ENCODE assay signal across 9 cellular contexts in the genomic region with DNA sequence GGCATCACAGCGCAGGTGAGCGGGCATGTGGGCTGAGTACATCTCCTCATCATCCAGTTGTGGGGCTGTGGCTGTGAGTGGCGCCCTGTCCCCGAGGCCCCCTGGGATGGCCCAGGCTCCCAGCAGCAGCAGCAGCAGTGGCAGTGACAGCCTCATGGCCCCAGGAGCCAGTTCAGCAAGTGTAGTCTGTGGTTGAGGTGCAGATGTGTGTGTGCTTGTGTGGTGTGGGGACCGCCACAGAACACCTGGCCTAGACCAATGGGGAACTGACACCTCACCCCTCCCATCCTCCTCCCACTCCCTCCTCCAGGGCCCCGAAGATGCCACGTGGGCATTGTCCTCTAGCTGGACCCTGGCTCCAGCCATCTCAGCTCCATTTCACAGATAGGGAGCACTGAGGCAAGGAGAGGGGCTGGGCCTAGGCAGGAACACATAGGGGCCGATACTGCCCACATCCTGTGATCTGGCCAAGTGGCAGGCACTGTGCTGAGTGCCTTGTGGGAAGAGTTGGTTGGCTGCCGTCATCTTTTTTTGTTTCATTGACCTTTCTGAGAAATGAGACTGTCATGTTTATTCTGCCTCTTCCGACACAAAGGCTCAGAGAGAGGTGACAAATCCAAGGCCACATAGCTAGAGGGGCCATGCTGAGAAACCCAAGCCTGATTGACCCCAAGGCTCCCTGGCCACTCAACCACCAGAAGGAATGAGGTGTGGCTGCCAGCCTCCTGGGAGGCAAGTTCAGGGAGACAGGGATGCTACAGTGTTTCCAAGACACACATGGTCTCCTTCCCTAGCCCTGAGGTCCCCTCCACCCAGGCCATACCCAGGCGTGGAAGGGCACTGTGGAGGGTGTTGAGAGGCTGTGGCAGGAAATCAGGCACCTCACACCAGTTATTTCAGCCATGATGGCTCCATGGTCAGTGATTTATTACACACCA. TPM values are rescaled to one million over a fixed set of nuclear protein-coding genes. Genes with fewer than 3 reads are reported as not detected.
DNase-seq lines count a peak whose midpoint lies in the region; ATAC-seq and TF ChIP-seq lines count a peak whose summit lies in the region.
"Had no signal": no experiment of that assay in that cellular context is flagged by ENCODE, and none has a peak within 500 bp of the region (broad histone marks: within the 10 kb centered on the region; RNA-seq: fewer than 3 reads in every experiment).

A gene with protein sequence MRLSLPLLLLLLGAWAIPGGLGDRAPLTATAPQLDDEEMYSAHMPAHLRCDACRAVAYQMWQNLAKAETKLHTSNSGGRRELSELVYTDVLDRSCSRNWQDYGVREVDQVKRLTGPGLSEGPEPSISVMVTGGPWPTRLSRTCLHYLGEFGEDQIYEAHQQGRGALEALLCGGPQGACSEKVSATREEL (minus strand): TSS at position 213 of the 938 bp plus-strand sequence. CDS start 57 bp downstream, at position 156.

- peak within 1 kb of the TSS; percentile 98 for H3K27ac Mint-ChIP-seq in HFFc6

- DNase-seq in HFFc6 (no peak), PC-9 (no peak), COLO829 (ENCODE audit: low spot score) (no peak), NCI-H748 treated with DMSO at 0.1 percent for 48 hours (lab: John Stamatoyannopoulos, UW) (no peak), NCI-H82 treated with DMSO at 0.1 percent for 48 hours (lab: John Stamatoyannopoulos, UW; ENCODE audit: unreplicated experiment) (no peak)
- DNase-seq in central memory CD4-positive, alpha-beta T cell: peak; percentile 71
- peak; percentile 63 to 81 for DNase-seq in stimulated activated CD8-positive, alpha-beta memory T cell treated with anti-CD3 and anti-CD28 coated beads, Interleukin-7, amount 100 ng/mL, for 48 hours (ENCODE audit: extremely low read depth in 1 of 2, low read depth in 1 of 2)

- no peak within 1 kb of the TSS for H2AFZ ChIP-seq in PC-9

- no peaks in the 10 kb centered on the region for H3K9me2 ChIP-seq in PC-9 (ENCODE audit: insufficient read depth)

- POLR2A ChIA-PET in PC-9 (lab: Charles Lee; ENCODE audit: unreplicated experiment): no interaction called here

- peak within 1 kb of the TSS; percentile 69 for H3K4me2 ChIP-seq in PC-9

- CTCF ChIA-PET in PC-9 (lab: Charles Lee): interaction anchor here (0.8 kb wide), 1 partner anchor 8 kb away, joined by 12 read pairs; no protein-coding TSS in a partner anchor

- TF ChIP-seq CTCF in HFFc6 (IDR thresholded peaks at IDR 0.05) (no peak), PC-9 (conservative IDR thresholded peaks at IDR 0.05) (no peak)

- H3K27me3 Mint-ChIP-seq in HFFc6 (ENCODE audit: insufficient read depth): peaks cover 3% of the 10 kb centered on the region

- peaks cover 5% of the 10 kb centered on the region; the same call in 1 of the 2 replicates for H3K9me3 Mint-ChIP-seq in HFFc6

- peaks cover 40% of the 10 kb centered on the region for H3K4me1 ChIP-seq in PC-9 (replicated peaks; ENCODE audit: insufficient read depth)

- no TSS peak for BruUV-seq in PC-9 (replicated peaks; lab: Mats Ljungman, UMichigan)

- no peak within 1 kb of the TSS for H3K4me3 Mint-ChIP-seq in HFFc6

- H3K79me2 ChIP-seq in PC-9 (ENCODE audit: low read depth): no peaks in the 10 kb centered on the region

- H3K27me3 ChIP-seq in PC-9 (ENCODE audit: insufficient read depth, low read depth): no peaks in the 10 kb centered on the region

- H3K36me3 ChIP-seq in PC-9 (ENCODE audit: low read depth): no peaks in the 10 kb centered on the region

- no peaks in the 10 kb centered on the region for H4K20me1 ChIP-seq in PC-9 (ENCODE audit: insufficient read depth)

- peak within 1 kb of the TSS; percentile 93 for H3K27ac ChIP-seq in PC-9

- H3K4me3 ChIP-seq in PC-9: no peak within 1 kb of the TSS

- peak; percentile 43 for ATAC-seq in GM18517 (IDR thresholded peaks at IDR 0.05; ENCODE audit: unreplicated experiment)

- peaks cover 37% of the 10 kb centered on the region for H3F3A ChIP-seq in PC-9 (ENCODE audit: insufficient read depth, low read depth)

- intact Hi-C loops in PC-9 (cut with micrococcal nuclease; ENCODE audit: unreplicated experiment): loop anchor here (5.0 kb wide), 1 partner anchor 48 kb away; a partner anchor contains a TSS

- peaks cover 7% of the 10 kb centered on the region for H3K36me3 Mint-ChIP-seq in HFFc6 (ENCODE audit: low read depth)

- no peaks in the 10 kb centered on the region for H3K9me3 ChIP-seq in PC-9 (ENCODE audit: insufficient read depth, low read depth)

- H3K4me1 Mint-ChIP-seq in HFFc6 (ENCODE audit: low read depth): peaks cover 36% of the 10 kb centered on the region

RNA-seq across cellular contexts. Expression of the gene that starts here (rescaled TPM):
- under 1 TPM in 2 of 6 experiments, not detected in 4; 0.14 to 0.20 TPM for total RNA-seq in HFFc6 (2021; fragmentation: NEBNext Ultra II Directional; extraction: Animal tissue kit (Norgen Biotek cat#: 25700))
- 0.50 and 0.52 TPM in 2 replicates for total RNA-seq in PC-9 (2021)
- total RNA-seq: SK-MEL-5 had no signal

Comparison
In these comparisons a context has a peak if more than half of its experiments do, and no peak if none do; other contexts are left out.
1. DNase-seq: peak in central memory CD4-positive, alpha-beta T cell (single experiment) and stimulated activated CD8-positive, alpha-beta memory T cell treated with anti-CD3 and anti-CD28 coated beads, Interleukin-7, amount 100 ng/mL, for 48 hours (2 of 2); none in HFFc6 (single experiment), PC-9 (0 of 2), COLO829 (single experiment), NCI-H748 treated with DMSO at 0.1 percent for 48 hours (single experiment) and NCI-H82 treated with DMSO at 0.1 percent for 48 hours (single experiment).